Comparison of ENCODE assay signal across 1 cellular context in genomic region chr1:226414098-226414698, GRCh38.
TF ChIP-seq lines count a peak whose summit lies in the region.

No MANE protein-coding gene starts in this region.

TF ChIP-seq in K562, 482 proteins besides CTCF, POLR2A, EP300 and RAD21 (continued from another document):
- TF ChIP-seq ARID4B (CRISPR knock-in tag; IDR thresholded peaks at IDR 0.05), result no peak
- no peak for TF ChIP-seq CTCFL (IDR thresholded peaks at IDR 0.05; ENCODE audit: borderline replicate concordance, insufficient read depth, low read depth, low read length, poor library complexity, severe bottlenecking)
- no peak for TF ChIP-seq BACH1 (tag; IDR thresholded peaks at IDR 0.05)
